In the genomic region with DNA sequence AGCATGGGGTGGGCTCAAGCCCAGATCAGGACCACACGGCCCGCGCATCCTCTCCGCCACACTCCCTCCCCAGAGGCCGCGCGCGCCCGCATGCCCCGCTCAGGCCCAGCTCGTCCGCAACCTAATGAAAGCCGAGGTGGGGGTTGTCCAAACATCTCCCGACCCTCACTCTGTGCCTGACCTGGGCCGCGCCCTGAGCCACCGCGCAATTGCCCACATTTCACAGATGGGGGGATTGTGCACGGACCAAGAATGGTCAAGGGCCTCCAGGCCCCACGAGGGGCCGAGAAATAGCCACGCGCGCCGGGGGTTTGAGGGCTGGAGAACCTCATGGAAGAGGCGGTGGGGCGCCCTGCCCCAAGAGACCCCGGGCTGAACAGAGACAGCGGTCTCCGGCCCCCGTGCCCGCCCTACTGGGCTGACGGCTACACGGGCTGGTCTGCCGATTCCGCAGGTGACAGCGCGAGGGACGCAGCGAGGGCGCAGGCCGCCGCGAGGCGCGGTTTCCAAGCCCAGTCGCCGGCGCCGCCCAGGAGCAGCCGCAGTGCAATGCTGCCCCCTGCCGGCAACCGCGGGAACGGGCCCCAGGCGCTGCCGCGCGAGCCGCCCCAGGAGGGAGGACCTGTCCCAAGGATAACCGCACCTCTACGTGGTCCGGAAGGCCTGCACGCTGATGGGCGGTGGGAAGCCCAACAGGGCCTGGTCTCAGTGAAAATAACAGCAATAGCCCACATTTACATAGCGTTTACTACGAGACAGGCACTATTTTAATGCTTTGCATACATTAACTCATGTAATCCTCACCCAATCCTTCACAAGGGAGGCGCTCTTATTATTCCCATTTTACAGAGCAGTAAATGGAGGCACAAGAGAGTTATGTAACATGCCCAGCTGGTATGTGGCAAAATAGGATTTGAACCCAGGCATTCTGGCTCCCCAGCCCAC, we compare ENCODE assay signal across 8 cellular contexts. TPM values are rescaled to one million over a fixed set of nuclear protein-coding genes. Genes with fewer than 3 reads are reported as not detected.
DNase-seq lines count a peak whose midpoint lies in the region; ATAC-seq and TF ChIP-seq lines count a peak whose summit lies in the region.

No MANE protein-coding gene starts in this region.

- H3K9me3 ChIP-seq in heart right ventricle = no peaks in the 10 kb centered on the region

- H3K27me3 Mint-ChIP-seq in activated naive CD8-positive, alpha-beta T cell treated with anti-CD3 and anti-CD28 coated beads for 36 hours = peaks cover 30% of the 10 kb centered on the region

- WGBS in heart right ventricle, 2 donors = 16 to 19% methylated on average over 67 to 68 of the region's 68 CpGs

- intact Hi-C loops in heart right ventricle (cut with DNase I) (loop anchor here (5.0 to 10.0 kb wide), 15 partner anchors 272 to 1842 kb away; no protein-coding TSS in a partner anchor), sciatic nerve (cut with DNase I) (loop anchor here (5.0 kb wide), 1 partner anchor 1840 kb away; no protein-coding TSS in a partner anchor)

- no peaks in the 10 kb centered on the region for H3K4me1 Mint-ChIP-seq in activated naive CD8-positive, alpha-beta T cell treated with anti-CD3 and anti-CD28 coated beads for 36 hours

- no peak overlapping the region for H3K27ac ChIP-seq in heart right ventricle

- H3K4me3 ChIP-seq in heart right ventricle = peak overlapping the region in 7 of 10 donors; percentile 15 to 31 (median 26)

- H3K36me3 ChIP-seq in heart right ventricle = no peaks in the 10 kb centered on the region

- H3K4me3 Mint-ChIP-seq in activated naive CD8-positive, alpha-beta T cell treated with anti-CD3 and anti-CD28 coated beads for 36 hours = no peak overlapping the region

- TF ChIP-seq CTCF in heart right ventricle (IDR thresholded peaks at IDR 0.05) = peak; percentile 96 to 100 (median 99)

- no peaks in the 10 kb centered on the region for H3K9me3 Mint-ChIP-seq in activated naive CD8-positive, alpha-beta T cell treated with anti-CD3 and anti-CD28 coated beads for 36 hours

- H3K27ac Mint-ChIP-seq in activated naive CD8-positive, alpha-beta T cell treated with anti-CD3 and anti-CD28 coated beads for 36 hours = no peak overlapping the region

- peaks cover 0 to 6% (median 3%) of the 10 kb centered on the region in 9 donors for H3K4me1 ChIP-seq in heart right ventricle

- peaks cover 0 to 89% (median 64%) of the 10 kb centered on the region in 7 donors for H3K27me3 ChIP-seq in heart right ventricle

- peak; percentile 62 for DNase-seq in ELR (ENCODE audit: low read depth)
- peak in 61 of 76 experiments; percentile 4 to 87 (median 49) for DNase-seq in HUDEP-2 (lab: John Stamatoyannopoulos, UW; ENCODE audit: unreplicated experiment in 76 of 76)
- DNase-seq in SKM-1 treated with dmso at 0.1 percent for 144 hours (lab: John Stamatoyannopoulos, UW; ENCODE audit: unreplicated experiment) = peak; percentile 60
- DNase-seq in activated naive CD8-positive, alpha-beta T cell treated with anti-CD3 and anti-CD28 coated beads for 36 hours = peak; percentile 85
- DNase-seq in heart right ventricle = peak; percentile 56 to 80
- DNase-seq in sciatic nerve (ENCODE audit: low spot score) = peak; percentile 86
- no peak for DNase-seq in cerebellar nuclear complex (lab: John Stamatoyannopoulos, UW)

- ATAC-seq in GM21528 (IDR thresholded peaks at IDR 0.05; ENCODE audit: low FRiP score, unreplicated experiment) (peak; percentile 96), heart right ventricle (peak; percentile 83 to 93 (median 90)), sciatic nerve (peak; percentile 86)

- no peaks in the 10 kb centered on the region for H3K36me3 Mint-ChIP-seq in activated naive CD8-positive, alpha-beta T cell treated with anti-CD3 and anti-CD28 coated beads for 36 hours

RNA-seq across cellular contexts. Expression of gene GRID1, which starts 10.5 kb away (rescaled TPM):
- total RNA-seq in activated naive CD8-positive, alpha-beta T cell treated with anti-CD3 and anti-CD28 coated beads for 36 hours = not detected
- total RNA-seq in heart right ventricle (1 to 10 TPM in 9 of 10 donors, under 1 TPM in 1; 0.77 to 3.4 (median 1.9) TPM), sciatic nerve (15.4 TPM)
- polyA plus RNA-seq in heart right ventricle = 1 to 10 TPM in 1 of 2 donors, under 1 TPM in 1; 0.44 to 1.2 TPM

Comparison
In these comparisons a context has a peak if more than half of its experiments do, and no peak if none do; other contexts are left out.
1. DNase-seq: peak in ELR (single experiment), HUDEP-2 (61 of 76), SKM-1 treated with dmso at 0.1 percent for 144 hours (single experiment), activated naive CD8-positive, alpha-beta T cell treated with anti-CD3 and anti-CD28 coated beads for 36 hours (single experiment), heart right ventricle (2 of 2) and sciatic nerve (single experiment); none in cerebellar nuclear complex (0 of 2).
2. Peak in every context shown above with its lines, with median percentiles within 50 percentile points of each other: ATAC-seq.